ENCODE assay signal across 16 cellular contexts in the genomic region with DNA sequence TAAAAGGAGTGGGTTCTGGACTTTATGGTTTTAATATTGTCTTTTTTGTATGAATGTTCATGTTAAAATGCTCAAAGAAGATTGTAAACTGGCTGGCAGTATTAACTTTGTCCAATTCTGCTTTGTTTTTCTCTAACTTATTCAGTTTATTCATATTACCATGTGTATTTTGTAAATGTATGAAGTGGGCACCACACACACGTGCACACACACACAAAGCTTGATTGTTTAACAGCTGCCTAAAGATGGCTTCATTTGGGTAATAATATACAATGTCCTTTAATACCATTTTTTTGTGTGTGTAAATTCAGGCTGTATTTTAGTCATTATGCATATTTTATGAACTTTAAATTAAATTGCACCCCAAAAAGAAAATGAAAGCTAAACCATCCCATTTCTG. TPM values are rescaled to one million over a fixed set of nuclear protein-coding genes. Genes with fewer than 3 reads are reported as not detected.
DNase-seq lines count a peak whose midpoint lies in the region; ATAC-seq and TF ChIP-seq lines count a peak whose summit lies in the region.
"Had no signal": no experiment of that assay in that cellular context is flagged by ENCODE, and none has a peak within 500 bp of the region (broad histone marks: within the 10 kb centered on the region; RNA-seq: fewer than 3 reads in every experiment).

No MANE protein-coding gene starts in this region.

- no peaks in the 10 kb centered on the region for H3K36me3 ChIP-seq in tibial nerve

- intact Hi-C loops in sciatic nerve (cut with DNase I), result no loop called here

- no peak overlapping the region for H3K4me3 ChIP-seq in tibial nerve

- POLR2A ChIA-PET in HEK293T (lab: Yijun Ruan, JAX), result interaction anchor here (1.0 kb wide), 1 partner anchor 83 kb away, joined by 3 read pairs; a partner anchor contains a TSS

- no peak for TF ChIP-seq CTCF in tibial nerve (IDR thresholded peaks at IDR 0.05)

- H3K27ac ChIP-seq in caudate nucleus (ENCODE audit: low read depth, low read length) (peak overlapping the region; percentile 94), layer of hippocampus (ENCODE audit: low read depth, low read length) (peak overlapping the region; percentile 74), tibial nerve (peak overlapping the region in 3 of 4 donors; percentile 38 to 80 (median 52))
- H3K27ac ChIP-seq: C4-2B had no signal

- TF ChIP-seq POLR2A in tibial nerve (IDR thresholded peaks at IDR 0.05), result no peak

- 50 to 54% methylated on average over 1 of the region's 1 CpG for WGBS in tibial nerve, 2 donors

- TF ChIP-seq EP300 in tibial nerve (IDR thresholded peaks at IDR 0.05), result no peak

- ATAC-seq in sciatic nerve, result peak; percentile 37
- ATAC-seq in GM21825 (IDR thresholded peaks at IDR 0.05; ENCODE audit: unreplicated experiment), result no peak
- no peak for ATAC-seq in GM19397 (IDR thresholded peaks at IDR 0.05; ENCODE audit: unreplicated experiment)
- ATAC-seq: HCT116 had no signal

- H3K27me3 ChIP-seq in layer of hippocampus (ENCODE audit: control insufficient read depth, insufficient read depth, low read length) (no peaks in the 10 kb centered on the region), tibial nerve (no peaks in the 10 kb centered on the region)

- DNase-seq in caudate nucleus (lab: John Stamatoyannopoulos, UW) (peak in 4 of 61 donors; percentile 20 to 53 (median 40)), sciatic nerve (ENCODE audit: low spot score) (no peak), tibial nerve (ENCODE audit: low spot score in 2 of 2) (no peak), NCI-H1105 (lab: John Stamatoyannopoulos, UW) (no peak), HEK293T (ENCODE audit: extremely low spot score) (no peak)
- DNase-seq: ACHN; Caco-2; CD4-positive, alpha-beta T cell; GOT3; H7; IMR-90 had no signal

- CTCF ChIA-PET in HEK293T (lab: Yijun Ruan, JAX), result no interaction called here

- H3K9me3 ChIP-seq in tibial nerve, result no peaks in the 10 kb centered on the region
- H3K9me3 ChIP-seq: Caco-2 had no signal

- H3K4me1 ChIP-seq in tibial nerve, result peaks cover 0 to 16% (median 5%) of the 10 kb centered on the region in 4 donors
- H3K4me1 ChIP-seq: Caco-2 had no signal

TF ChIP-seq in HEK293T, 16 proteins besides CTCF, POLR2A, EP300 and RAD21:
- TF ChIP-seq CTBP1 (IDR thresholded peaks at IDR 0.05; ENCODE audit: borderline replicate concordance) (no peak), FOXK2 (IDR thresholded peaks at IDR 0.05) (no peak), ELF4 (IDR thresholded peaks at IDR 0.05) (no peak), BHLHE40 (IDR thresholded peaks at IDR 0.05; ENCODE audit: borderline replicate concordance) (no peak)
- TF ChIP-seq, protein P1, sequence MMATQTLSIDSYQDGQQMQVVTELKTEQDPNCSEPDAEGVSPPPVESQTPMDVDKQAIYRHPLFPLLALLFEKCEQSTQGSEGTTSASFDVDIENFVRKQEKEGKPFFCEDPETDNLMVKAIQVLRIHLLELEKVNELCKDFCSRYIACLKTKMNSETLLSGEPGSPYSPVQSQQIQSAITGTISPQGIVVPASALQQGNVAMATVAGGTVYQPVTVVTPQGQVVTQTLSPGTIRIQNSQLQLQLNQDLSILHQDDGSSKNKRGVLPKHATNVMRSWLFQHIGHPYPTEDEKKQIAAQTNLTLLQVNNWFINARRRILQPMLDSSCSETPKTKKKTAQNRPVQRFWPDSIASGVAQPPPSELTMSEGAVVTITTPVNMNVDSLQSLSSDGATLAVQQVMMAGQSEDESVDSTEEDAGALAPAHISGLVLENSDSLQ (IDR thresholded peaks at IDR 0.05), result no peak

RNA-seq across cellular contexts. Expression of a gene that starts 11.4 kb away (rescaled TPM):
- total RNA-seq in sciatic nerve, result 43.1 TPM
- 100 to 1,000 TPM in 2 of 4 donors, 10 to 100 TPM in 2; 46.2 to 154 (median 101) TPM for total RNA-seq in tibial nerve
- total RNA-seq: CD4-positive, alpha-beta T cell had no signal
